10 cellular contexts compared by ENCODE assay signal in the genomic region with DNA sequence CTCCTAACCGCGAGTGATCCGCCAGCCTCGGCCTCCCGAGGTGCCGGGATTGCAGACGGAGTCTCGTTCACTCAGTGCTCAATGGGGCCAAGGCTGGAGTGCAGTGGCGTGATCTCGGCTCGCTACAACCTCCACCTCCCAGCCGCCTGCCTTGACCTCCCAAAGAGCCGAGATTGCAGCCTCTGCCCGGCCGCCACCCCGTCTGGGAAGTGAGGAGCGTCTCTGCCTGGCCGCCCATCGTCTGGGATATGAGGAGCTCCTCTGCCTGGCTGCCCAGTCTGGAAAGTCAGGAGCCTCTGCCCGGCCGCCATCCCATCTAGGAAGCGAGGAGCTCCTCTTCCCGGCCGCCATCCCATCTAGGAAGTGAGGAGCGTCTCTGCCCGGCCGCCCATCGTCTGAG. TPM values are rescaled to one million over a fixed set of nuclear protein-coding genes. Genes with fewer than 3 reads are reported as not detected.
"Had no signal": no experiment of that assay in that cellular context is flagged by ENCODE, and none has a peak within 500 bp of the region (broad histone marks: within the 10 kb centered on the region; RNA-seq: fewer than 3 reads in every experiment).

No MANE protein-coding gene starts in this region.

RNA-seq across cellular contexts. Expression of a gene that starts 58.8 kb away (rescaled TPM):
- total RNA-seq: PC-3, PC-9, Peyer's patch, Right ventricle myocardium inferior, Right ventricle myocardium superior, RPMI7951, SJCRH30, SJSA1, SK-MEL-5 had no signal
- polyA plus RNA-seq: SK-N-SH had no signal
